ENCODE assay signal across 11 cellular contexts in the genomic region with DNA sequence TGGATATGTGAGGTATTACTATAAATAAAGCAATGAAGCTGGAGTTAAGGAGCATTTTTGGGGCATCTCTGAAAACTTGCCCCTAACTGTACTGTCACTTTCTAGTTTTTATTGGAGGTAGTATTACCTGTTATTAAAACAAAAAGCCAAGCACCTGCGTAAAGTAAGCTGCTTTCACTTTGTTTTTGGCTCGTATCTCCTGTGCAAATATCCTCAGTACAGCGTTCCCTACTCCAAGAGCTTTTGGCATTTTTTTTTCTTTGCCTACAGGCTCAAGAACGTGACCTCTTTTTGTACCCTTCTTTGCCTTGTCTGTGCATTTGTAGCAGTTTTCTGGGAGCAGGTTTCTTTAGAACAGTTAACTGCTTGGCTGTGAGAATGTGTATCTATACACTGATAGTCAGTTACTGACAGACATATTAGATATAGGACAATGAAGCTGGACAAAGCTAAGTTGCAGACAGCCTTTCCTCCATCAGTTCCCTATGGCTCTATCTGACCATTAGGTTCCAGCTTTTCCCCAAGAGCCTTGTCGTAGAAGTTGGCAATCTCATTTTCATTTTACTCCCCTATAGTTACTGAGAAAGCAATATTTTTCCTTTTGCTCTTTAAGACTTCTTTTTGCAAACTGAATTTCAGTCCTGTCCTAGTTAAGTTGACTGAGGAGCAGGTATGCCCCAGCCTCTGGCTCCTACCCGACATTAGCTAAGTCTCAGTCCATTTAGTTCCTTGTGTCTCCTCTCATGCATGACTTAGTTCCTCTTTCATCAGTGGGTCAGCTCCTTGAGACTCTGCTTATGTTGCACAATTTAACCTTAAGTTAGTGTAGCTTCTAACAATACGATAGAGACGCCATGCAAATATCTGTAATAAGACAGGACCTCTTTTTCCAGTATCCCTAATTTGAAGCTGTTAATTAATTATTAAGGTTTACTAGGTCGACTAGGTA.
DNase-seq lines count a peak whose midpoint lies in the region; ATAC-seq lines count a peak whose summit lies in the region.
"Had no signal": no experiment of that assay in that cellular context is flagged by ENCODE, and none has a peak within 500 bp of the region (broad histone marks: within the 10 kb centered on the region; RNA-seq: fewer than 3 reads in every experiment).

No MANE protein-coding gene starts in this region.

- ATAC-seq in GM18502 (IDR thresholded peaks at IDR 0.05; ENCODE audit: poor library complexity, unreplicated experiment) (peak; percentile 100), GM21717 (IDR thresholded peaks at IDR 0.05; ENCODE audit: unreplicated experiment) (peak; percentile 98), HG03565 (IDR thresholded peaks at IDR 0.05; ENCODE audit: unreplicated experiment) (peak; percentile 100)

- DNase-seq in kidney tubule cell (ENCODE audit: low spot score) (peak; percentile 57), NCI-H1930 (lab: John Stamatoyannopoulos, UW) (no peak), activated gamma-delta T cell treated with Interleukin-2 at 50 U/mL for 16 hours (no peak)
- DNase-seq in stimulated activated CD4-positive, alpha-beta T cell treated with anti-CD3 and anti-CD28 coated beads, Interleukin-1b, Interleukin-23, amount 100 ng/mL, for 48 hours = no peak
- DNase-seq in stimulated activated CD4-positive, alpha-beta T cell treated with anti-CD3 and anti-CD28 coated beads, Interleukin-12 subunit alpha, Interleukin-12 subunit beta, amount 100 ng/mL, for 4 hours = no peak
- DNase-seq: activated CD8-positive, alpha-beta memory T cell treated with anti-CD3 and anti-CD28 coated beads, Interleukin-2, amount 50 U/mL, for 48 hours; NCI-H510A treated with DMSO at 0.1 percent for 48 hours; small intestine had no signal
